ENCODE assay signal across 7 cellular contexts in the genomic region with DNA sequence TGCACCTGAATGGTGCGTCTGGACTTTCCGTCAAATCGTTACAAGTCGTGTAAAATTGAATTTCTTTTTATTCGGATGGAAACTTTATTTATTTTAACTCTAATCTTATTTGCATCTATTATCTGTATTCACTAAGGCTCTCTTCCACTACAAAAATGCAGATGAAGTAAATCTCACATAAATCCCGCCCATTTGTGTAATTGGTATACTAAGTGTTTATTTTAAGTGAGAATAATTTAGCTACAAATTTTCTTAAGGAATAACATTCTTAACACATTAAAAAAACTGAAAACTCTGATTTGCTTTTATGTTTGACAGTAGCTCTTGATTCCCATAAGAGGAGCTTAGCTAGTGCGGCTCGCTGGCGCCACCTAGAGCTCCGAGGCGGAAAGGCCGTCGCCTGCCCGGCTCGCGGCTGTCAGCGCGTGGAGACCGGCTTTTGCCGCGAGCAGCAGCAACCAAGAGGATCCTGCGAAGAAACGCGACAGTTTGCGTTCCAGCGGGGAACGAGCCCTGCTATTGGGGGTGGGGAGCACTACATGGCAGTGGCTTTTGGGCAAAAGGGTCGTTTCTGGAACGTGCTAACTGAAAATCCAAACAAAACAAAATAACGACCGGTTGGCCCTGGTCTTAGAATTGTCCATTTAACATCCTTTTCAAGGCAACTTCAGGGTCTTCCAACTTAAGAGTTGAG. TPM values are rescaled to one million over a fixed set of nuclear protein-coding genes. Genes with fewer than 3 reads are reported as not detected.
DNase-seq lines count a peak whose midpoint lies in the region; ATAC-seq and TF ChIP-seq lines count a peak whose summit lies in the region.

No MANE protein-coding gene starts in this region.

- H3K9me3 ChIP-seq in lower lobe of right lung: no peaks in the 10 kb centered on the region

- H3K4me3 ChIP-seq in GM12864 (ENCODE audit: low read depth, low read length) (no peak overlapping the region; the same call in 1 of the 2 replicates), lower lobe of right lung (no peak overlapping the region)

- intact Hi-C loops in lower lobe of right lung (cut with DNase I): no loop called here

- DNase-seq in GM12864 (ENCODE audit: low read depth) (no peak), NCI-H510A (lab: John Stamatoyannopoulos, UW) (peak; percentile 71), ecto neural progenitor cell (ENCODE audit: low spot score) (peak; percentile 92), lower lobe of right lung (peak; percentile 92)
- peak; percentile 88 to 93 for DNase-seq in activated CD4-positive, alpha-beta T cell treated with anti-CD3 and anti-CD28 coated beads, Interleukin-2, amount 50 U/mL, for 48 hours
- DNase-seq in stimulated activated CD8-positive, alpha-beta memory T cell treated with anti-CD3 and anti-CD28 coated beads, Interleukin-12 subunit alpha, Interleukin-12 subunit beta, amount 100 ng/mL, for 24 hours (ENCODE audit: extremely low read depth): peak; percentile 59

- no peaks in the 10 kb centered on the region for H3K36me3 ChIP-seq in lower lobe of right lung

- H3K4me1 ChIP-seq in lower lobe of right lung: peaks cover 55% of the 10 kb centered on the region

- H3K27me3 ChIP-seq in lower lobe of right lung (ENCODE audit: low read depth): peaks cover 93% of the 10 kb centered on the region

- peak; percentile 55 for ATAC-seq in HG02973 (IDR thresholded peaks at IDR 0.05; ENCODE audit: unreplicated experiment)
- peak; percentile 91 to 93 for ATAC-seq in lower lobe of right lung

- H3K27ac ChIP-seq in lower lobe of right lung: no peak overlapping the region

- TF ChIP-seq CTCF in GM12864 (IDR thresholded peaks at IDR 0.05; ENCODE audit: low read depth, low read length, missing control alignments) (peak; percentile 95), lower lobe of right lung (IDR thresholded peaks at IDR 0.05) (peak; percentile 98)

RNA-seq across cellular contexts. Expression of a gene that starts 6.7 kb away (rescaled TPM):
- total RNA-seq in lower lobe of right lung: not detected

RNA-seq across cellular contexts. Expression of a gene that starts 54.1 kb away (rescaled TPM):
- 27.4 TPM for total RNA-seq in lower lobe of right lung
